Comparison of ENCODE assay signal across 1 cellular context in genomic region chr14:65429757-65430156, GRCh38.
TF ChIP-seq lines count a peak whose summit lies in the region.

No MANE protein-coding gene starts in this region.

TF ChIP-seq in IMR-90, 13 proteins besides CTCF, POLR2A, EP300 and RAD21:
- TF ChIP-seq USF2 (IDR thresholded peaks at IDR 0.05; ENCODE audit: low read depth, low read length) (no peak), NFE2L2 (IDR thresholded peaks at IDR 0.05; ENCODE audit: low read depth, low read length) (no peak), MAFK (IDR thresholded peaks at IDR 0.05; ENCODE audit: low read depth, low read length) (0 out of 2 replicates have a peak, but pooled peaks have one; percentile 17), CEBPB (IDR thresholded peaks at IDR 0.05; ENCODE audit: low read depth, low read length) (no peak), BHLHE40 (IDR thresholded peaks at IDR 0.05; ENCODE audit: low read depth, low read length) (no peak)
